Comparison of ENCODE assay signal across 6 cellular contexts in the genomic region with DNA sequence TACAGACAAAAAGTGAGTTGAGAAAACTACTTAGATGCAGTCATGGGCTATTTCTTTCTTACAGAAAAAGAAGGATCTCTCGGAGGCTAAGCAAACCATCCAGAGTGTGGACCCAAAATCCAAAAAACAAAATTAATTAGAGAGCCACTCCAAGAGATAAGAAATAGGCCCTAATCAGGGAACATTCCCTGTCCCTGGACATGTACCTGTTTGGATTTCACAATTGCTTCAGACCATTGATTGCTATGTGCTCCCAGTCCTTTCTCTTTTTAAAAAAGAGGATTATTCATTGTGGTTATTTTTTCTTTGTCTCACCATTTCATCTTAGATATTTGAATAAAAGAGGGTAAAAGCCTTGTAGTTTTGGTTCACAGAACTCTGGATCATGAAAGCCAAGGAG.
"Had no signal": no experiment of that assay in that cellular context is flagged by ENCODE, and none has a peak within 500 bp of the region (broad histone marks: within the 10 kb centered on the region; RNA-seq: fewer than 3 reads in every experiment).

No MANE protein-coding gene starts in this region.

- FAIRE-seq: HTR-8/SVneo, K562 had no signal

- H3K27ac ChIP-seq: HL-60 had no signal

- H3K4me3 ChIP-seq: K562 had no signal

- ATAC-seq: K562 had no signal

- DNase-seq: IMR-90, KBM-7, KG1 had no signal
